Comparison of ENCODE assay signal across 10 cellular contexts in the genomic region with DNA sequence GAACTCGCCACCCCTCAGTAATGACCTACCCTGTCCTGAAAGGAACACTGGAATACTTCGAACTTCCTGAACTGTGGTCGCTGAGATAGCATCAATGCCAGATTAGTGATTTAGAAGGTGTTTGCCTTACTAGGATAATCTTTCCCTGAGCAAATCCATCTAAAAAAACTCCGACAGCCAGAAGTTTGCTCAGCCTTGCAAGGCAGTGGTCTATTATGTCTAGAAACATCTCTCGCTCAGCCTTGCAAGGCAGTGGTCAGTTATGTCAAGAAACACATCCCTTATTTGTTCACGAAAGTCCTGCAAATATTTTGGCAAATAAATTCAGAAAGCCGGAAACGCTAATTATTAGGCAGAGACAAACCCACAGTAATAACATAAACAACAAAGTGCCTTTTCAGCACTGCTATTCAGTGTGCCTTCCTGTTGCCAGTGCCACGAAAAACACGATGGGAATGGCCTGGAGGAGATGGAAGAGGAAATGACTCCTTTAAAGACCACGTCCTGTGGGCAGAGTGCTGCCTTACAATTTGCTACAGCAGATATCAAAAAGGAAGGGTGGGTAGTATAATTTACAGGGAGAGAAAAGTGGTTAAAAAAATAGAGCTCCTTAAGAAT.
DNase-seq lines count a peak whose midpoint lies in the region; ATAC-seq and TF ChIP-seq lines count a peak whose summit lies in the region.
"Had no signal": no experiment of that assay in that cellular context is flagged by ENCODE, and none has a peak within 500 bp of the region (broad histone marks: within the 10 kb centered on the region; RNA-seq: fewer than 3 reads in every experiment).

No MANE protein-coding gene starts in this region.

- H3K4me1 Mint-ChIP-seq in stimulated activated naive B cell treated with anti-CD40 and anti-IgM and Interleukin-4, amounts not matched to agents 10 μg/mL and 1 μg/mL and 100 μg/mL, for 72 hours = peaks cover 2 to 4% of the 10 kb centered on the region in 2 donors

- DNase-seq in astrocyte of the spinal cord (ENCODE audit: low read depth, low spot score) (peak; percentile 54), hepatocyte (ENCODE audit: low spot score) (no peak), thoracic aorta (ENCODE audit: low spot score) (no peak)
- DNase-seq in activated CD4-positive, alpha-beta T cell treated with anti-CD3 and anti-CD28 coated beads, Interleukin-2, amount 50 U/mL, for 48 hours = no peak
- DNase-seq in stimulated activated naive B cell treated with anti-CD40 and anti-IgM and Interleukin-4, amounts not matched to agents 10 μg/mL and 1 μg/mL and 100 μg/mL, for 72 hours = no peak
- DNase-seq: GF-D8, NCI-H526 had no signal

- H3K36me3 ChIP-seq in Loucy (ENCODE audit: insufficient read depth, low read length) (peaks cover 26% of the 10 kb centered on the region; the same call in 1 of the 2 replicates), hepatocyte (replicated peaks; ENCODE audit: insufficient read depth, low read depth) (no peaks in the 10 kb centered on the region), thoracic aorta (no peaks in the 10 kb centered on the region)

- peaks cover 41% of the 10 kb centered on the region for H4K20me1 ChIP-seq in Loucy (ENCODE audit: insufficient read depth, low read length, poor library complexity, severe bottlenecking)
- H4K20me1 ChIP-seq in hepatocyte (ENCODE audit: insufficient read depth, poor library complexity, severe bottlenecking) = peaks cover 9% of the 10 kb centered on the region

- no peak overlapping the region for H3K27ac Mint-ChIP-seq in stimulated activated naive B cell treated with anti-CD40 and anti-IgM and Interleukin-4, amounts not matched to agents 10 μg/mL and 1 μg/mL and 100 μg/mL, for 72 hours

- H3K4me3 ChIP-seq in Loucy (ENCODE audit: low read length, poor library complexity, severe bottlenecking) (peak overlapping the region; percentile 13), astrocyte of the spinal cord (ENCODE audit: low read depth, low read length) (no peak overlapping the region), hepatocyte (no peak overlapping the region), thoracic aorta (peak overlapping the region; percentile 31)

- no peaks in the 10 kb centered on the region for H3K9me3 ChIP-seq in Loucy (ENCODE audit: insufficient read depth, low read depth, low read length)
- H3K9me3 ChIP-seq in hepatocyte (ENCODE audit: low read depth) = no peaks in the 10 kb centered on the region
- H3K9me3 ChIP-seq in thoracic aorta = no peaks in the 10 kb centered on the region

- no peak overlapping the region for H2AFZ ChIP-seq in Loucy (ENCODE audit: low read length)
- no peak overlapping the region for H2AFZ ChIP-seq in hepatocyte

- no peak overlapping the region for H3K4me3 Mint-ChIP-seq in stimulated activated naive B cell treated with anti-CD40 and anti-IgM and Interleukin-4, amounts not matched to agents 10 μg/mL and 1 μg/mL and 100 μg/mL, for 72 hours
- H3K4me3 Mint-ChIP-seq: activated naive CD4-positive, alpha-beta T cell treated with anti-CD3 and anti-CD28 coated beads, Interleukin-2, amount 10 ng/mL, durations not matched to agents 7 days and 5 days had no signal

- H3K9me2 ChIP-seq in Loucy (replicated peaks; ENCODE audit: low read depth, low read length) (no peaks in the 10 kb centered on the region), hepatocyte (replicated peaks; ENCODE audit: insufficient read depth) (no peaks in the 10 kb centered on the region)

- H3K4me1 ChIP-seq in Loucy (ENCODE audit: insufficient read depth, low read length, poor library complexity, severe bottlenecking) (peaks cover 37% of the 10 kb centered on the region), hepatocyte (ENCODE audit: insufficient read depth) (peaks cover 22% of the 10 kb centered on the region), thoracic aorta (ENCODE audit: control insufficient read depth in 1 of 2, low read depth in 2 of 2) (peaks cover 45 to 48% of the 10 kb centered on the region in 2 donors)

- H3K79me2 ChIP-seq in Loucy (ENCODE audit: insufficient read depth, low read length) = peaks cover 97% of the 10 kb centered on the region
- peaks cover 70% of the 10 kb centered on the region for H3K79me2 ChIP-seq in hepatocyte

- H3F3A ChIP-seq in Loucy (ENCODE audit: low read depth) = peaks cover 3% of the 10 kb centered on the region; the same call in 1 of the 2 replicates

- peak overlapping the region; percentile 61 for H3K4me2 ChIP-seq in Loucy (ENCODE audit: low read depth, low read length, poor library complexity, severe bottlenecking)
- no peak overlapping the region for H3K4me2 ChIP-seq in hepatocyte

- 60% methylated on average over 11 of the region's 11 CpGs for WGBS in hepatocyte (ENCODE audit: low lambda C conversion rate, missing lambda C conversion rate)

- no peak for ATAC-seq in thoracic aorta (ENCODE audit: insufficient number of reproducible peaks, low FRiP score, low read depth)
- no peak for ATAC-seq in stimulated activated naive B cell treated with anti-CD40 and anti-IgM and Interleukin-4, amounts not matched to agents 10 μg/mL and 1 μg/mL and 100 μg/mL, for 72 hours (replicated peaks)
- no peak for ATAC-seq in GM18502 (IDR thresholded peaks at IDR 0.05; ENCODE audit: poor library complexity, unreplicated experiment)

- no peak for TF ChIP-seq CTCF in Loucy (conservative IDR thresholded peaks at IDR 0.05; ENCODE audit: low read length)
- no peak for TF ChIP-seq CTCF in astrocyte of the spinal cord (IDR thresholded peaks at IDR 0.05; ENCODE audit: low read depth, low read length)
- no peak for TF ChIP-seq CTCF in hepatocyte (IDR thresholded peaks at IDR 0.05; ENCODE audit: poor library complexity)
- no peak for TF ChIP-seq CTCF in thoracic aorta (IDR thresholded peaks at IDR 0.05)

- in situ Hi-C loops in astrocyte of the spinal cord (cut with HindIII; ENCODE audit: low sequenced_read_pairs) = no loop called here

- H3K9me3 Mint-ChIP-seq in stimulated activated naive B cell treated with anti-CD40 and anti-IgM and Interleukin-4, amounts not matched to agents 10 μg/mL and 1 μg/mL and 100 μg/mL, for 72 hours = no peaks in the 10 kb centered on the region
- H3K9me3 Mint-ChIP-seq: activated naive CD4-positive, alpha-beta T cell treated with anti-CD3 and anti-CD28 coated beads, Interleukin-2, amount 10 ng/mL, durations not matched to agents 7 days and 5 days had no signal

- peak overlapping the region; percentile 36 for H3K9ac ChIP-seq in Loucy (ENCODE audit: low read depth, low read length, poor library complexity, severe bottlenecking)

- no peaks in the 10 kb centered on the region for H3K27me3 ChIP-seq in Loucy (ENCODE audit: insufficient read depth, low read length, poor library complexity, severe bottlenecking)
- H3K27me3 ChIP-seq in hepatocyte = no peaks in the 10 kb centered on the region
- no peaks in the 10 kb centered on the region for H3K27me3 ChIP-seq in thoracic aorta (replicated peaks; ENCODE audit: insufficient read depth)

- H3K27ac ChIP-seq in hepatocyte (peak overlapping the region; percentile 16), thoracic aorta (peak overlapping the region; percentile 90 to 92)

- H3K36me3 Mint-ChIP-seq in stimulated activated naive B cell treated with anti-CD40 and anti-IgM and Interleukin-4, amounts not matched to agents 10 μg/mL and 1 μg/mL and 100 μg/mL, for 72 hours = no peaks in the 10 kb centered on the region
- H3K36me3 Mint-ChIP-seq: activated naive CD4-positive, alpha-beta T cell treated with anti-CD3 and anti-CD28 coated beads, Interleukin-2, amount 10 ng/mL, durations not matched to agents 7 days and 5 days had no signal

- H3K27me3 Mint-ChIP-seq in stimulated activated naive B cell treated with anti-CD40 and anti-IgM and Interleukin-4, amounts not matched to agents 10 μg/mL and 1 μg/mL and 100 μg/mL, for 72 hours = no peaks in the 10 kb centered on the region
- H3K27me3 Mint-ChIP-seq: activated naive CD4-positive, alpha-beta T cell treated with anti-CD3 and anti-CD28 coated beads, Interleukin-2, amount 10 ng/mL, durations not matched to agents 7 days and 5 days had no signal

Comparison
In these comparisons a context has a peak if more than half of its experiments do, and no peak if none do; other contexts are left out.
1. H3K4me3 ChIP-seq: peak in Loucy (single experiment) and thoracic aorta (single experiment); none in astrocyte of the spinal cord (single experiment) and hepatocyte (single experiment).